ENCODE assay signal across 25 cellular contexts in the genomic region with DNA sequence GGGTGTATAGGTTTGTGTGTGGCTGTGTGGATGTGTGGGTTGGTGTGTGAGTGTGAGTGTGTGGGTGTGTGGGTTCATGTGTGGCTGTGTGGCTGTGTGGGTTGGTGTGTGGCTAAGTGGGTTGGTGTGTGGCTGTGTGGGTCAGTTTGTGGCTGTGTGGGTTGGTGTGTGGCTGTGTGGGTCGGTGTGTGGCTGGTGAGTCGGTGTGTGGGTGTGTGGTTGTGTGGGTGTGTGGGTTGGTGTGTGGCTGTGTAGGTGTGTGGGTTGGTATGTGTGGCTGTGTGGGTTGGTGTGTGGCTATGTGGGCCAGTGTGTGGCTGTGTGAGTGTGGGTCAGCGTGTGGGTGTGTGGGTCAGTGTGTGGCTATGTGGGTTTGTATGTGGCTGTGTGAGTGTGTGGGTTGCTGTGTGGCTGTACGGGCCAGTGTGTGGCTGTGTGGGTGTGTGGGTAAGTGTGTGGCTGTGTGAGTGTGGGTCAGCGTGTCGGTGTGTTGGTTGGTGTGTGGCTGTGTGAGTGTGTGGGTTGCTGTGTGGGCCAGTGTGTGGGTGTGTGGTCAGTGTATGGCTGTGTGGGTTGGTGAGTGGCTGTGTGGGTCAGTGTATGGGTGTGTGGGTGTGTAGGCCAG.
"Had no signal": no experiment of that assay in that cellular context is flagged by ENCODE, and none has a peak within 500 bp of the region (broad histone marks: within the 10 kb centered on the region; RNA-seq: fewer than 3 reads in every experiment).

No MANE protein-coding gene starts in this region.

- H3K27ac ChIP-seq: adrenal gland, breast epithelium, Peyer's patch, RWPE1 had no signal

- ATAC-seq: activated CD4-positive, CD25-positive, alpha-beta regulatory T cell treated with anti-CD3 and anti-CD28 coated beads, Interleukin-2, amount 50 U/mL, for 24 hours; activated CD8-positive, alpha-beta T cell treated with anti-CD3 and anti-CD28 coated beads, Interleukin-2, amount 10 ng/mL, durations not matched to agents 7 days and 5 days; SK-N-SH treated with all-trans-retinoic acid at 6 μM for 48 hours had no signal

- H3K27ac Mint-ChIP-seq: activated CD8-positive, alpha-beta T cell treated with anti-CD3 and anti-CD28 coated beads, Interleukin-2, amount 10 ng/mL, durations not matched to agents 7 days and 5 days; activated naive CD8-positive, alpha-beta T cell treated with anti-CD3 and anti-CD28 coated beads, Interleukin-2, amount 10 ng/mL, durations not matched to agents 7 days and 5 days; T-helper 1 cell treated with Interleukin-12 subunit alpha and Interleukin-12 subunit beta and Interleukin-4 antibody, amounts not matched to agents 30 μg/mL and 1 μg/mL, for 36 hours had no signal

- H3K27me3 Mint-ChIP-seq: activated naive CD8-positive, alpha-beta T cell treated with anti-CD3 and anti-CD28 coated beads, Interleukin-2, amount 10 ng/mL, durations not matched to agents 7 days and 5 days had no signal

- H3K36me3 ChIP-seq: adrenal gland, breast epithelium, Peyer's patch, SJCRH30 had no signal

- H3K4me3 Mint-ChIP-seq: activated CD8-positive, alpha-beta T cell treated with anti-CD3 and anti-CD28 coated beads, Interleukin-2, amount 10 ng/mL, durations not matched to agents 7 days and 5 days; activated naive CD8-positive, alpha-beta T cell treated with anti-CD3 and anti-CD28 coated beads, Interleukin-2, amount 10 ng/mL, durations not matched to agents 7 days and 5 days; T-helper 1 cell treated with Interleukin-12 subunit alpha and Interleukin-12 subunit beta and Interleukin-4 antibody, amounts not matched to agents 30 μg/mL and 1 μg/mL, for 36 hours had no signal

- H3K27me3 ChIP-seq: adrenal gland, Peyer's patch, SJCRH30 had no signal

- H3K36me3 Mint-ChIP-seq: activated naive CD8-positive, alpha-beta T cell treated with anti-CD3 and anti-CD28 coated beads, Interleukin-2, amount 10 ng/mL, durations not matched to agents 7 days and 5 days had no signal

- H3K4me3 ChIP-seq: adrenal gland, breast epithelium, Peyer's patch, SJCRH30 had no signal

- H3K4me1 Mint-ChIP-seq: activated naive CD8-positive, alpha-beta T cell treated with anti-CD3 and anti-CD28 coated beads, Interleukin-2, amount 10 ng/mL, durations not matched to agents 7 days and 5 days had no signal

- H3K4me1 ChIP-seq: adrenal gland, breast epithelium, Peyer's patch had no signal

- DNase-seq: activated CD4-positive, alpha-beta T cell treated with anti-CD3 and anti-CD28 coated beads for 4 hours; activated CD8-positive, alpha-beta memory T cell treated with anti-CD3 and anti-CD28 coated beads, Interleukin-2, amount 50 U/mL, for 48 hours; activated CD8-positive, alpha-beta T cell treated with anti-CD3 and anti-CD28 coated beads, Interleukin-2, amount 10 ng/mL, durations not matched to agents 7 days and 5 days; activated naive CD4-positive, alpha-beta T cell treated with anti-CD3 and anti-CD28 coated beads, Interleukin-2, amount 50 U/mL, for 16 hours; activated naive CD8-positive, alpha-beta T cell treated with anti-CD3 and anti-CD28 coated beads, Interleukin-2, amount 10 ng/mL, durations not matched to agents 7 days and 5 days; activated T-cell treated with anti-CD3 and anti-CD28 coated beads, Interleukin-2, amount 50 U/mL, for 1 hour; adrenal gland; NCI-H1092; NCI-H1417; NCI-H1694; NCI-H2029; NCI-H2107; NCI-H2171 treated with DMSO at 0.1 percent for 48 hours; NCI-H345; NCI-H510A; NCI-H69; Peyer's patch; Right ventricle myocardium superior; SW 1271 had no signal

- H3K9me3 Mint-ChIP-seq: activated naive CD8-positive, alpha-beta T cell treated with anti-CD3 and anti-CD28 coated beads, Interleukin-2, amount 10 ng/mL, durations not matched to agents 7 days and 5 days had no signal

- H3K9me3 ChIP-seq: adrenal gland, breast epithelium, Peyer's patch, SJCRH30 had no signal
